ENCODE assay signal across 1 cellular context in the genomic region with DNA sequence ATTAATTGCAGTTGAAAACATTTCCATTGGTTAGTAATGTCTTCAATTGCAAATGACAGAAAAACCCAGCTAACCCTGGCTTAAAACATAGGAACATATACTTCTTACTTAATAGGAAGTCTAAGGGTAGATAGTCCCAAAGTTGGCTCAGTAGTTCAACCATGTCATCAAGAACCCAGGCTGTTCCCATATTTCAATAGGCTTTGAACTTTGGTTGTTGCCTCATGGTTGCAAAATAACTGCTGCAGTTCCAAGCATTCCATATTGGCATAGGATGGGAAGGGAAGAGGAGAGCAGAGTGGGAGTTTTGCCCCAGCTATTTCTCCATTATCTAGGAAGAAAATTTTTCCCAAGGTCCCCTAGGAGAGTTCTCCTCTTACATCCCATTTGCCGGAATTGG.
TF ChIP-seq lines count a peak whose summit lies in the region.

No MANE protein-coding gene starts in this region.

TF ChIP-seq in liver, 16 proteins besides CTCF, POLR2A, EP300 and RAD21 (continued from another document):
- TF ChIP-seq, protein P1, sequence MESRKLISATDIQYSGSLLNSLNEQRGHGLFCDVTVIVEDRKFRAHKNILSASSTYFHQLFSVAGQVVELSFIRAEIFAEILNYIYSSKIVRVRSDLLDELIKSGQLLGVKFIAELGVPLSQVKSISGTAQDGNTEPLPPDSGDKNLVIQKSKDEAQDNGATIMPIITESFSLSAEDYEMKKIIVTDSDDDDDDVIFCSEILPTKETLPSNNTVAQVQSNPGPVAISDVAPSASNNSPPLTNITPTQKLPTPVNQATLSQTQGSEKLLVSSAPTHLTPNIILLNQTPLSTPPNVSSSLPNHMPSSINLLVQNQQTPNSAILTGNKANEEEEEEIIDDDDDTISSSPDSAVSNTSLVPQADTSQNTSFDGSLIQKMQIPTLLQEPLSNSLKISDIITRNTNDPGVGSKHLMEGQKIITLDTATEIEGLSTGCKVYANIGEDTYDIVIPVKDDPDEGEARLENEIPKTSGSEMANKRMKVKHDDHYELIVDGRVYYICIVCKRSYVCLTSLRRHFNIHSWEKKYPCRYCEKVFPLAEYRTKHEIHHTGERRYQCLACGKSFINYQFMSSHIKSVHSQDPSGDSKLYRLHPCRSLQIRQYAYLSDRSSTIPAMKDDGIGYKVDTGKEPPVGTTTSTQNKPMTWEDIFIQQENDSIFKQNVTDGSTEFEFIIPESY (IDR thresholded peaks at IDR 0.05) = peak; percentile 64
- peak; percentile 62 for TF ChIP-seq FOXA2 (IDR thresholded peaks at IDR 0.05)
